Comparison of ENCODE assay signal across 10 cellular contexts in the genomic region with DNA sequence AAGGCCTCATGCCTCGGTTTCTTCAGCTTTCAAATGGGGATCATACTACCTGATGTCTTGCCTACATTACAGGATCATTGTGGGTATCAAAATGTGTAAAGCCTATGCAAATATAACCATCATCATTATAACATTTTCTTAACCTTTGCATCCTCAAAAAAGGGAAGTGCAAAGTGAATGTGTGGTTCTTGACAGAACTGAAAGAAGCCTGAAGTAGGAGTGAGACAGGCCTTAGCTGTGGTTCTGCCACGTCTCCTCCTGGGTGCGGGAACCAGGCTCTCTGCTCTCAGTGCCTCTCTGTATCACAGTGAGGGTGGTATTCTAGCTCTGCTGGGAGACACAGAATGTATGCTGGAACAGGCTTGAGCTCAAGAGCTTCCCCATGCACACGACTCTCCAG.
DNase-seq lines count a peak whose midpoint lies in the region; ATAC-seq and TF ChIP-seq lines count a peak whose summit lies in the region.
"Had no signal": no experiment of that assay in that cellular context is flagged by ENCODE, and none has a peak within 500 bp of the region (broad histone marks: within the 10 kb centered on the region; RNA-seq: fewer than 3 reads in every experiment).

No MANE protein-coding gene starts in this region.

- no peak overlapping the region for H2BK15ac ChIP-seq in mesendoderm (replicated peaks; ENCODE audit: low read depth)

- no peaks in the 10 kb centered on the region for H3K27me3 Mint-ChIP-seq in T-helper 1 cell treated with Interleukin-12 subunit alpha and Interleukin-12 subunit beta and Interleukin-4 antibody, amounts not matched to agents 30 μg/mL and 1 μg/mL, for 36 hours (ENCODE audit: low read depth)

- H3K79me2 ChIP-seq in mesendoderm (ENCODE audit: control insufficient read depth, insufficient read depth, low read length) (no peaks in the 10 kb centered on the region), GM23248 (ENCODE audit: insufficient read depth) (no peaks in the 10 kb centered on the region)

- H3K4me1 Mint-ChIP-seq in T-helper 1 cell treated with Interleukin-12 subunit alpha and Interleukin-12 subunit beta and Interleukin-4 antibody, amounts not matched to agents 30 μg/mL and 1 μg/mL, for 36 hours (ENCODE audit: low read depth): peaks cover 39% of the 10 kb centered on the region

- no peak for DNase-seq in T-helper 1 cell
- DNase-seq in mucosa of descending colon: no peak
- no peak for DNase-seq in NCI-H2029 treated with DMSO at 0.1 percent for 48 hours (lab: John Stamatoyannopoulos, UW)
- DNase-seq in mesendoderm: no peak
- DNase-seq in GM23248: no peak
- DNase-seq: left ventricle myocardium inferior, NCI-H446 had no signal

- H3K4me3 ChIP-seq in mucosa of descending colon: no peak overlapping the region
- no peak overlapping the region for H3K4me3 ChIP-seq in mesendoderm (ENCODE audit: low read length)
- no peak overlapping the region for H3K4me3 ChIP-seq in GM23248
- H3K4me3 ChIP-seq: left ventricle myocardium inferior had no signal

- WGBS in mesendoderm (ENCODE audit: extremely low coverage, insufficient coverage, low lambda C conversion rate): no CpG with 5 or more reads among the region's 4 CpGs
- WGBS in GM23248 (ENCODE audit: low coverage in 1 of 2, low lambda C conversion rate in 2 of 2, missing lambda C conversion rate in 2 of 2), 2 experiments: 89 to 90% methylated on average over 4 of the region's 4 CpGs

- intact Hi-C loops in mucosa of descending colon (cut with DNase I, micrococcal nuclease): no loop called here

- H2AFZ ChIP-seq in GM23248: no peak overlapping the region

- H3K9me3 ChIP-seq in mucosa of descending colon (no peaks in the 10 kb centered on the region), GM23248 (ENCODE audit: low read depth) (no peaks in the 10 kb centered on the region)

- H4K20me1 ChIP-seq in GM23248 (ENCODE audit: insufficient read depth): no peaks in the 10 kb centered on the region

- no peak overlapping the region for H2BK120ac ChIP-seq in mesendoderm (ENCODE audit: low read depth, low read length)

- TF ChIP-seq CTCF in mucosa of descending colon (IDR thresholded peaks at IDR 0.05): no peak

- peaks cover 30% of the 10 kb centered on the region for H3K9me3 Mint-ChIP-seq in T-helper 1 cell treated with Interleukin-12 subunit alpha and Interleukin-12 subunit beta and Interleukin-4 antibody, amounts not matched to agents 30 μg/mL and 1 μg/mL, for 36 hours

- H3K18ac ChIP-seq in mesendoderm (ENCODE audit: low read length): no peak overlapping the region

- H3K27ac ChIP-seq in mesendoderm (ENCODE audit: low read depth, low read length) (no peak overlapping the region), GM23248 (no peak overlapping the region)
- H3K27ac ChIP-seq: left ventricle myocardium inferior had no signal

- H3K36me3 ChIP-seq in mucosa of descending colon (ENCODE audit: low read depth) (no peaks in the 10 kb centered on the region), mesendoderm (ENCODE audit: control insufficient read depth, insufficient read depth, low read length) (no peaks in the 10 kb centered on the region), GM23248 (ENCODE audit: low read depth) (no peaks in the 10 kb centered on the region)
- H3K36me3 ChIP-seq: left ventricle myocardium inferior had no signal

- H3K4me3 Mint-ChIP-seq in T-helper 1 cell treated with Interleukin-12 subunit alpha and Interleukin-12 subunit beta and Interleukin-4 antibody, amounts not matched to agents 30 μg/mL and 1 μg/mL, for 36 hours: no peak overlapping the region

- H3K79me1 ChIP-seq in mesendoderm (ENCODE audit: low read length): no peaks in the 10 kb centered on the region

- peak; percentile 95 for ATAC-seq in GM21528 (IDR thresholded peaks at IDR 0.05; ENCODE audit: low FRiP score, unreplicated experiment)
- ATAC-seq in HG03439 (IDR thresholded peaks at IDR 0.05; ENCODE audit: unreplicated experiment): peak; percentile 82
- peak; percentile 32 for ATAC-seq in mucosa of descending colon

- H3K27me3 ChIP-seq in mesendoderm (ENCODE audit: insufficient read depth, low read length, poor library complexity) (no peaks in the 10 kb centered on the region), GM23248 (replicated peaks; ENCODE audit: insufficient read depth) (no peaks in the 10 kb centered on the region)

- no peak overlapping the region for H3K56ac ChIP-seq in mesendoderm (ENCODE audit: low read length)

- peak overlapping the region; percentile 16 for H3K27ac Mint-ChIP-seq in T-helper 1 cell treated with Interleukin-12 subunit alpha and Interleukin-12 subunit beta and Interleukin-4 antibody, amounts not matched to agents 30 μg/mL and 1 μg/mL, for 36 hours

- no peak overlapping the region for H4K5ac ChIP-seq in mesendoderm (ENCODE audit: low read length)

- H2AK5ac ChIP-seq in mesendoderm (ENCODE audit: low read length): no peak overlapping the region

- no peak overlapping the region for H4K8ac ChIP-seq in mesendoderm (ENCODE audit: low read depth, low read length)

- in situ Hi-C loops in GM23248 (cut with MboI): loop anchor here (10.0 kb wide), 1 partner anchor 59 kb away; no protein-coding TSS in a partner anchor

- H3K9ac ChIP-seq in mesendoderm (ENCODE audit: low read length) (no peak overlapping the region), GM23248 (no peak overlapping the region)

- H3K4me1 ChIP-seq in mucosa of descending colon (ENCODE audit: low read depth) (no peaks in the 10 kb centered on the region), mesendoderm (ENCODE audit: control insufficient read depth, low read depth, low read length) (peaks cover 4% of the 10 kb centered on the region), GM23248 (ENCODE audit: insufficient read depth) (peaks cover 37% of the 10 kb centered on the region)
- H3K4me1 ChIP-seq: left ventricle myocardium inferior had no signal

- H3K4me2 ChIP-seq in mesendoderm (ENCODE audit: low read length): no peak overlapping the region
- H3K4me2 ChIP-seq in GM23248 (ENCODE audit: unreplicated experiment): no peak overlapping the region

- no peak overlapping the region for H3K23ac ChIP-seq in mesendoderm (ENCODE audit: low read length)

- H3F3A ChIP-seq in GM23248 (ENCODE audit: insufficient read depth): peaks cover 33% of the 10 kb centered on the region

- peaks cover 17% of the 10 kb centered on the region for H3K36me3 Mint-ChIP-seq in T-helper 1 cell treated with Interleukin-12 subunit alpha and Interleukin-12 subunit beta and Interleukin-4 antibody, amounts not matched to agents 30 μg/mL and 1 μg/mL, for 36 hours (ENCODE audit: low read depth)

- H3K9me2 ChIP-seq in GM23248 (ENCODE audit: insufficient read depth): no peaks in the 10 kb centered on the region

- no peak overlapping the region for H3K4ac ChIP-seq in mesendoderm (ENCODE audit: low read depth, low read length)

- H2BK5ac ChIP-seq in mesendoderm (ENCODE audit: low read length): no peak overlapping the region

Comparison
In these comparisons a context has a peak if more than half of its experiments do, and no peak if none do; other contexts are left out.
1. ATAC-seq: peak in every context shown above with its lines; median percentile 95 in GM21528; 82 in HG03439; 32 in mucosa of descending colon.